ENCODE assay signal across 16 cellular contexts in the genomic region with DNA sequence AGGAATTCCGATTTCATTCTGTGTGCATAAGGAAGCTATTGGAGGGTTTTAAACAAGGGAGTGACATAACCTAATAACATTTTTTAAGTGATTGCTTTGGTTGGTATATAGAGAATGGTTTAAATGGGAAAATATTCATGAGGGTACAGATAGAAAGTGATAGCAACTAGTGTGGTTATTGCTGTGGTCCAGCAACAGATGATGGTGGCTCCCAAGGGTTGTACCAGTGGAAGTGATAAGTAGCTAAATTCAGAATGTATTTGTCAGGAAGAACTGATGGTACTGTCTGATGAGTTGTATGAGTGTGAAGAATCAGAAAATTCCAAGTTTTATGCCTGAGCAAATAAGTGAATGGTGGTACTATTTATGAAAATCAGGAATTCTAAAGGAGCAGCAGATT. TPM values are rescaled to one million over a fixed set of nuclear protein-coding genes. Genes with fewer than 3 reads are reported as not detected.
DNase-seq lines count a peak whose midpoint lies in the region; ATAC-seq and TF ChIP-seq lines count a peak whose summit lies in the region.
"Had no signal": no experiment of that assay in that cellular context is flagged by ENCODE, and none has a peak within 500 bp of the region (broad histone marks: within the 10 kb centered on the region; RNA-seq: fewer than 3 reads in every experiment).

No MANE protein-coding gene starts in this region.

- H3K4me3 ChIP-seq in OCI-LY7 (ENCODE audit: low read depth, low read length, poor library complexity, severe bottlenecking) (peak overlapping the region; percentile 98), body of pancreas (no peak overlapping the region)
- H3K4me3 ChIP-seq: cardiac muscle cell, spleen had no signal

- CTCF ChIA-PET in OCI-LY7 (lab: Charles Lee; ENCODE audit: unreplicated experiment): no interaction called here

- no TSS peak for BruUV-seq in OCI-LY7 (replicated peaks; lab: Mats Ljungman, UMichigan)

- H3K27ac ChIP-seq in OCI-LY7 (ENCODE audit: low read depth, low read length, poor library complexity, severe bottlenecking): no peak overlapping the region
- H3K27ac ChIP-seq in body of pancreas: no peak overlapping the region
- H3K27ac ChIP-seq: cardiac muscle cell, parathyroid adenoma had no signal

- peaks cover 14% of the 10 kb centered on the region for H4K20me1 ChIP-seq in OCI-LY7 (ENCODE audit: insufficient read depth, low read length)

- H3K4me2 ChIP-seq in OCI-LY7 (ENCODE audit: low read length): peak overlapping the region; percentile 99

- H3K79me2 ChIP-seq in OCI-LY7 (ENCODE audit: insufficient read depth, low read depth, low read length): peaks cover 55% of the 10 kb centered on the region

- no peaks in the 10 kb centered on the region for H3K9me3 Mint-ChIP-seq in activated naive CD4-positive, alpha-beta T cell treated with anti-CD3 and anti-CD28 coated beads, Interleukin-2, amount 50 U/mL, for 24 hours
- no peaks in the 10 kb centered on the region for H3K9me3 Mint-ChIP-seq in activated naive CD4-positive, alpha-beta T cell treated with anti-CD3 and anti-CD28 coated beads, Interleukin-2, amount 50 U/mL, for 72 hours
- H3K9me3 Mint-ChIP-seq in brain: peaks cover 0 to 4% (median 3%) of the 10 kb centered on the region in 5 experiments

- DNase-seq in activated naive CD4-positive, alpha-beta T cell treated with anti-CD3 and anti-CD28 coated beads, Interleukin-2, amount 50 U/mL, for 72 hours (ENCODE audit: low spot score in 2 of 2): no peak
- DNase-seq in OCI-LY7 (ENCODE audit: low spot score) (no peak), T1000 (lab: John Stamatoyannopoulos, UW) (no peak), body of pancreas (no peak), HCEC 1CT (no peak)
- DNase-seq: activated CD4-positive, alpha-beta T cell treated with anti-CD3 and anti-CD28 coated beads for 48 hours; activated effector memory CD4-positive, alpha-beta T cell treated with Interleukin-2 at 50 U/mL for 16 hours; DMS79 treated with DMSO at 0.1 percent for 48 hours; NCI-H146; NCI-H510A; spleen had no signal

- no peaks in the 10 kb centered on the region for H3K27me3 Mint-ChIP-seq in activated naive CD4-positive, alpha-beta T cell treated with anti-CD3 and anti-CD28 coated beads, Interleukin-2, amount 50 U/mL, for 24 hours
- peaks cover 17% of the 10 kb centered on the region for H3K27me3 Mint-ChIP-seq in brain

- no peaks in the 10 kb centered on the region for H3K27me3 ChIP-seq in body of pancreas
- H3K27me3 ChIP-seq: cardiac muscle cell, spleen had no signal

- POLR2A ChIA-PET in OCI-LY7 (lab: Charles Lee): interaction anchor here (0.8 kb wide), 1 partner anchor 334 kb away, joined by 4 read pairs; no protein-coding TSS in a partner anchor

- no peak for ATAC-seq in activated naive CD4-positive, alpha-beta T cell treated with anti-CD3 and anti-CD28 coated beads, Interleukin-2, amount 50 U/mL, for 72 hours
- no peak for ATAC-seq in body of pancreas
- ATAC-seq in GM21447 (IDR thresholded peaks at IDR 0.05; ENCODE audit: unreplicated experiment): no peak

- peaks cover 71% of the 10 kb centered on the region for H3K36me3 ChIP-seq in OCI-LY7 (ENCODE audit: insufficient read depth, low read length)
- no peaks in the 10 kb centered on the region for H3K36me3 ChIP-seq in body of pancreas (replicated peaks in 1 of 2; ENCODE audit: insufficient read depth in 1 of 2, low read depth in 2 of 2)
- H3K36me3 ChIP-seq: cardiac muscle cell had no signal

- TF ChIP-seq CTCF in OCI-LY7 (conservative IDR thresholded peaks at IDR 0.05; ENCODE audit: low read length) (no peak), brain (conservative IDR thresholded peaks at IDR 0.05) (no peak), body of pancreas (IDR thresholded peaks at IDR 0.05) (no peak)

- H3K4me1 ChIP-seq in OCI-LY7 (ENCODE audit: insufficient read depth, low read length, poor library complexity, severe bottlenecking) (peaks cover 31% of the 10 kb centered on the region), body of pancreas (peaks cover 25% of the 10 kb centered on the region)

- H3K4me3 Mint-ChIP-seq in activated naive CD4-positive, alpha-beta T cell treated with anti-CD3 and anti-CD28 coated beads, Interleukin-2, amount 50 U/mL, for 24 hours: peak overlapping the region; percentile 0
- H3K4me3 Mint-ChIP-seq in brain: peak overlapping the region; percentile 52 to 98 (median 79)

- intact Hi-C loops in OCI-LY7 (cut with micrococcal nuclease; ENCODE audit: unreplicated experiment) (loop anchor here (5.0 to 10.0 kb wide), 2 partner anchors 244 to 653 kb away; partner anchors contain the start of gene CCT2), body of pancreas (cut with DNase I) (no loop called here)

- H3K36me3 Mint-ChIP-seq in activated naive CD4-positive, alpha-beta T cell treated with anti-CD3 and anti-CD28 coated beads, Interleukin-2, amount 50 U/mL, for 24 hours: peaks cover 33% of the 10 kb centered on the region
- peaks cover 37 to 52% of the 10 kb centered on the region in 2 donors for H3K36me3 Mint-ChIP-seq in activated naive CD4-positive, alpha-beta T cell treated with anti-CD3 and anti-CD28 coated beads, Interleukin-2, amount 50 U/mL, for 72 hours
- peaks cover 69% of the 10 kb centered on the region for H3K36me3 Mint-ChIP-seq in brain

- no peaks in the 10 kb centered on the region; the same call in 1 of the 2 replicates for H3K9me2 ChIP-seq in OCI-LY7 (ENCODE audit: insufficient read depth, low read length)

- no peak overlapping the region for H2AFZ ChIP-seq in OCI-LY7 (ENCODE audit: low read length)
- H2AFZ ChIP-seq: parathyroid adenoma had no signal

- H3K4me1 Mint-ChIP-seq in activated naive CD4-positive, alpha-beta T cell treated with anti-CD3 and anti-CD28 coated beads, Interleukin-2, amount 50 U/mL, for 24 hours: peaks cover 47% of the 10 kb centered on the region
- peaks cover 43% of the 10 kb centered on the region for H3K4me1 Mint-ChIP-seq in brain

- H3K9me3 ChIP-seq in OCI-LY7 (ENCODE audit: low read length) (peaks cover 9% of the 10 kb centered on the region; the same call in 1 of the 2 replicates), body of pancreas (no peaks in the 10 kb centered on the region)
- H3K9me3 ChIP-seq: spleen had no signal

- no peak for TF ChIP-seq POLR2A in body of pancreas (IDR thresholded peaks at IDR 0.05)

- H3K27ac Mint-ChIP-seq in activated naive CD4-positive, alpha-beta T cell treated with anti-CD3 and anti-CD28 coated beads, Interleukin-2, amount 50 U/mL, for 24 hours: no peak overlapping the region
- H3K27ac Mint-ChIP-seq in activated naive CD4-positive, alpha-beta T cell treated with anti-CD3 and anti-CD28 coated beads, Interleukin-2, amount 50 U/mL, for 72 hours: peak overlapping the region in 1 of 2 donors; percentile 59
- peak overlapping the region; percentile 10 to 100 (median 55) for H3K27ac Mint-ChIP-seq in brain

- WGBS in body of pancreas, 2 donors: 74 to 96% methylated on average over 1 of the region's 1 CpG

RNA-seq across cellular contexts. Expression of gene CNOT2, which starts 2.6 kb away (rescaled TPM):
- total RNA-seq in activated naive CD4-positive, alpha-beta T cell treated with anti-CD3 and anti-CD28 coated beads, Interleukin-2, amount 50 U/mL, for 72 hours: 10 to 100 TPM; 67.2 to 81.6 TPM
- total RNA-seq in OCI-LY7 (2014; rRNA removed; shearing (Covaris generic)): 123 and 146 TPM in 2 replicates
- total RNA-seq in OCI-LY7 (2022) (109 and 121 TPM in 2 replicates), body of pancreas (10 to 100 TPM; 76.8 to 87.3 TPM)
- polyA plus RNA-seq in brain (ENCODE audit: insufficient read depth, low read depth, low replicate concordance): 42.9 TPM
